In genomic region chr13:113584870-113585671, GRCh38 we compare ENCODE assay signal across 8 cellular contexts. TPM values are rescaled to one million over a fixed set of nuclear protein-coding genes. Genes with fewer than 3 reads are reported as not detected.
DNase-seq lines count a peak whose midpoint lies in the region; ATAC-seq and TF ChIP-seq lines count a peak whose summit lies in the region.

No MANE protein-coding gene starts in this region.

- CTCF ChIA-PET in activated B cell treated with CpG ODN at 0.5 μM for 24 hours (lab: Charles Lee), result no interaction called here

- H3K36me3 Mint-ChIP-seq in activated B cell treated with CpG ODN at 0.5 μM for 24 hours (ENCODE audit: low read depth) (peaks cover 24% of the 10 kb centered on the region), neural progenitor cell (peaks cover 37% of the 10 kb centered on the region)

- peaks cover 26 to 43% (median 41%) of the 10 kb centered on the region in 11 experiments; a peak in 21 of 22 replicates for H3K36me3 ChIP-seq in BLaER1 treated with 17β-estradiol and CSF1 and Interleukin-3, amounts not matched to agents 10 nM and 100 nM
- peaks cover 13% of the 10 kb centered on the region for H3K36me3 ChIP-seq in fibroblast of lung (ENCODE audit: control insufficient read depth, insufficient read depth, low read length)
- no peaks in the 10 kb centered on the region for H3K36me3 ChIP-seq in neural progenitor cell

- peak overlapping the region; percentile 69 to 94 (median 88) for H3K27ac ChIP-seq in BLaER1 treated with 17β-estradiol and CSF1 and Interleukin-3, amounts not matched to agents 10 nM and 100 nM
- H3K27ac ChIP-seq in fibroblast of lung (ENCODE audit: insufficient read depth, low read length) (peak overlapping the region; percentile 47), neural progenitor cell (no peak overlapping the region)

- H3K27me3 Mint-ChIP-seq in activated B cell treated with CpG ODN at 0.5 μM for 24 hours, result no peaks in the 10 kb centered on the region
- H3K27me3 Mint-ChIP-seq in neural progenitor cell (ENCODE audit: insufficient read depth, low read depth), result peaks cover 11% of the 10 kb centered on the region

- peaks cover 29 to 42% (median 33%) of the 10 kb centered on the region in 10 experiments for H3K4me1 ChIP-seq in BLaER1 treated with 17β-estradiol and CSF1 and Interleukin-3, amounts not matched to agents 10 nM and 100 nM
- peaks cover 4% of the 10 kb centered on the region for H3K4me1 ChIP-seq in fibroblast of lung (ENCODE audit: control insufficient read depth, extremely low read depth, insufficient read depth, low read length)
- H3K4me1 ChIP-seq in neural progenitor cell, result peaks cover 11% of the 10 kb centered on the region

- H3F3A ChIP-seq in neural progenitor cell (ENCODE audit: low read depth), result peaks cover 28% of the 10 kb centered on the region

- ATAC-seq in GM19328 (IDR thresholded peaks at IDR 0.05; ENCODE audit: unreplicated experiment), result peak; percentile 37
- peak; percentile 37 for ATAC-seq in HG03354 (IDR thresholded peaks at IDR 0.05; ENCODE audit: poor library complexity, severe bottlenecking, unreplicated experiment)
- peak; percentile 40 for ATAC-seq in activated B cell treated with CpG ODN at 0.5 μM for 24 hours (ENCODE audit: low read depth)

- H3K79me2 ChIP-seq in fibroblast of lung (ENCODE audit: control insufficient read depth, insufficient read depth, low read length) (peaks cover 49% of the 10 kb centered on the region), neural progenitor cell (ENCODE audit: low read depth) (peaks cover 49% of the 10 kb centered on the region)

- intact Hi-C loops in activated B cell treated with CpG ODN at 0.5 μM for 24 hours (cut with micrococcal nuclease), result no loop called here

- no peaks in the 10 kb centered on the region for H3K9me3 ChIP-seq in BLaER1 treated with 17β-estradiol and CSF1 and Interleukin-3, amounts not matched to agents 10 nM and 100 nM (replicated peaks in 1 of 11)
- H3K9me3 ChIP-seq in fibroblast of lung (ENCODE audit: control insufficient read depth, insufficient read depth, low read depth, low read length), result no peaks in the 10 kb centered on the region
- H3K9me3 ChIP-seq in neural progenitor cell (ENCODE audit: low read depth), result no peaks in the 10 kb centered on the region

- peak overlapping the region; percentile 77 to 91 (median 82) for H3K4me3 ChIP-seq in BLaER1 treated with 17β-estradiol and CSF1 and Interleukin-3, amounts not matched to agents 10 nM and 100 nM
- H3K4me3 ChIP-seq in fibroblast of lung (replicated peaks in 1 of 4; ENCODE audit: control extremely low read depth in 1 of 4, insufficient read depth in 1 of 4, low read depth in 3 of 4, low read length in 4 of 4), result peak overlapping the region; percentile 59 to 70 (median 67)
- peak overlapping the region; percentile 78 for H3K4me3 ChIP-seq in neural progenitor cell

- no peak for TF ChIP-seq CTCF in activated B cell treated with CpG ODN at 0.5 μM for 24 hours (IDR thresholded peaks at IDR 0.05)
- no peak for TF ChIP-seq CTCF in fibroblast of lung (conservative IDR thresholded peaks at IDR 0.05 in 1 of 2, IDR thresholded peaks at IDR 0.05 in 1 of 2; ENCODE audit: low read depth in 1 of 2, low read length in 2 of 2)
- TF ChIP-seq CTCF in neural progenitor cell (IDR thresholded peaks at IDR 0.05), result no peak

- H2AFZ ChIP-seq in fibroblast of lung (ENCODE audit: low read length), result no peak overlapping the region
- H2AFZ ChIP-seq in neural progenitor cell (replicated peaks), result no peak overlapping the region

- DNase-seq in activated B cell treated with CpG ODN at 0.5 μM for 24 hours (peak; percentile 40), fibroblast of lung (ENCODE audit: low read depth in 2 of 2) (peak in 1 of 2 donors; percentile 8), neural progenitor cell (ENCODE audit: low spot score) (peak; percentile 45), cerebellar cortex (ENCODE audit: low spot score) (no peak), NCI-H2029 (lab: John Stamatoyannopoulos, UW) (no peak)

- H3K9ac ChIP-seq in BLaER1 treated with 17β-estradiol and CSF1 and Interleukin-3, amounts not matched to agents 10 nM and 100 nM, result peak overlapping the region; percentile 83 to 95 (median 91)
- H3K9ac ChIP-seq in fibroblast of lung (ENCODE audit: insufficient read depth, low read length) (peak overlapping the region; percentile 65), neural progenitor cell (peak overlapping the region; percentile 49)

- H3K27ac Mint-ChIP-seq in activated B cell treated with CpG ODN at 0.5 μM for 24 hours, result peak overlapping the region; percentile 60
- peak overlapping the region; percentile 72 for H3K27ac Mint-ChIP-seq in neural progenitor cell

- POLR2A ChIA-PET in activated B cell treated with CpG ODN at 0.5 μM for 24 hours (lab: Charles Lee), result no interaction called here

- H3K4me3 Mint-ChIP-seq in activated B cell treated with CpG ODN at 0.5 μM for 24 hours (peak overlapping the region; percentile 86), neural progenitor cell (peak overlapping the region; percentile 96)

- H3K9me3 Mint-ChIP-seq in activated B cell treated with CpG ODN at 0.5 μM for 24 hours, result no peaks in the 10 kb centered on the region
- peaks cover 2% of the 10 kb centered on the region for H3K9me3 Mint-ChIP-seq in neural progenitor cell

- H3K4me1 Mint-ChIP-seq in activated B cell treated with CpG ODN at 0.5 μM for 24 hours, result peaks cover 28% of the 10 kb centered on the region
- H3K4me1 Mint-ChIP-seq in neural progenitor cell, result peaks cover 22% of the 10 kb centered on the region

- H3K4me2 ChIP-seq in BLaER1 treated with 17β-estradiol and CSF1 and Interleukin-3, amounts not matched to agents 10 nM and 100 nM, result peak overlapping the region; percentile 82 to 100 (median 97)
- H3K4me2 ChIP-seq in fibroblast of lung (ENCODE audit: extremely low read depth, insufficient read depth, low read length) (peak overlapping the region; percentile 69), neural progenitor cell (peak overlapping the region; percentile 98)

- H4K20me1 ChIP-seq in BLaER1 treated with 17β-estradiol and CSF1 and Interleukin-3, amounts not matched to agents 10 nM and 100 nM, result peaks cover 32 to 49% (median 44%) of the 10 kb centered on the region in 11 experiments
- H4K20me1 ChIP-seq in fibroblast of lung (ENCODE audit: control insufficient read depth, extremely low read depth, insufficient read depth, low read length) (no peaks in the 10 kb centered on the region), neural progenitor cell (ENCODE audit: low read depth) (peaks cover 44% of the 10 kb centered on the region)

- no peaks in the 10 kb centered on the region for H3K27me3 ChIP-seq in BLaER1 treated with 17β-estradiol and CSF1 and Interleukin-3, amounts not matched to agents 10 nM and 100 nM
- H3K27me3 ChIP-seq in fibroblast of lung (ENCODE audit: control insufficient read depth, insufficient read depth, low read length), result no peaks in the 10 kb centered on the region
- H3K27me3 ChIP-seq in neural progenitor cell, result no peaks in the 10 kb centered on the region

RNA-seq across cellular contexts. Expression of gene TFDP1, which starts 0.5 kb away (rescaled TPM):
- total RNA-seq in activated B cell treated with CpG ODN at 0.5 μM for 24 hours (53.1 and 54.3 TPM in 2 replicates), fibroblast of lung (34.9 and 44.8 TPM in 2 replicates), neural progenitor cell (ENCODE audit: low replicate concordance) (57.5 and 88.6 TPM in 2 replicates)
- polyA plus RNA-seq in fibroblast of lung, result 115 and 163 TPM in 2 replicates
- polyA plus RNA-seq in fibroblast of lung (2012), result 87.2 and 133 TPM in 2 replicates
- polyA minus RNA-seq in fibroblast of lung (ENCODE audit: low replicate concordance), result 48.1 and 126 TPM in 2 replicates

Comparison
In these comparisons a context has a peak if more than half of its experiments do, and no peak if none do; other contexts are left out.
1. DNase-seq: peak in activated B cell treated with CpG ODN at 0.5 μM for 24 hours (single experiment) and neural progenitor cell (single experiment); none in cerebellar cortex (single experiment) and NCI-H2029 (single experiment).
2. Peak in every context shown above with its lines, with median percentiles within 50 percentile points of each other: H3K4me2 ChIP-seq, H3K4me3 ChIP-seq, H3K9ac ChIP-seq and ATAC-seq.